In genomic region chr1:218299416-218299815, GRCh38 we compare ENCODE assay signal across 9 cellular contexts. TPM values are rescaled to one million over a fixed set of nuclear protein-coding genes. Genes with fewer than 3 reads are reported as not detected.
DNase-seq lines count a peak whose midpoint lies in the region; ATAC-seq and TF ChIP-seq lines count a peak whose summit lies in the region.
"Had no signal": no experiment of that assay in that cellular context is flagged by ENCODE, and none has a peak within 500 bp of the region (broad histone marks: within the 10 kb centered on the region; RNA-seq: fewer than 3 reads in every experiment).

No MANE protein-coding gene starts in this region.

- TF ChIP-seq POLR2A in uterus (IDR thresholded peaks at IDR 0.05) = no peak

- no peak overlapping the region for H3K27ac ChIP-seq in uterus
- H3K27ac ChIP-seq: neutrophil had no signal

- peak overlapping the region; percentile 0 for H3K4me3 Mint-ChIP-seq in glutamatergic neuron (ENCODE audit: unreplicated experiment)

- H3K27me3 ChIP-seq in uterus = no peaks in the 10 kb centered on the region
- H3K27me3 ChIP-seq: neutrophil had no signal

- no peak overlapping the region for H3K4me3 ChIP-seq in uterus

- peak; percentile 71 for DNase-seq in EL
- peak; percentile 18 for DNase-seq in RPMI8226
- DNase-seq in glutamatergic neuron = no peak
- no peak for DNase-seq in activated CD4-positive, alpha-beta T cell treated with anti-CD3 and anti-CD28 coated beads for 48 hours
- no peak for DNase-seq in uterus
- no peak for DNase-seq in ecto neural progenitor cell (ENCODE audit: low spot score)
- no peak for DNase-seq in GM19238 (ENCODE audit: insufficient read length, low spot score)

- H3K4me1 Mint-ChIP-seq in glutamatergic neuron (ENCODE audit: low read depth, unreplicated experiment) = peaks cover 27% of the 10 kb centered on the region

- H3K4me1 ChIP-seq in uterus = no peaks in the 10 kb centered on the region

- intact Hi-C loops in uterus (cut with DNase I; ENCODE audit: low total_unique reads) = no loop called here

- H3K27ac Mint-ChIP-seq in glutamatergic neuron (ENCODE audit: unreplicated experiment) = peak overlapping the region; percentile 39

- TF ChIP-seq CTCF in glutamatergic neuron (IDR thresholded peaks at IDR 0.05; ENCODE audit: partially characterized antibody, unreplicated experiment) (no peak), uterus (IDR thresholded peaks at IDR 0.05) (peak in 1 of 4 experiments; percentile 31)

- peak; percentile 50 for ATAC-seq in HG02870 (IDR thresholded peaks at IDR 0.05; ENCODE audit: unreplicated experiment)

- H3K36me3 Mint-ChIP-seq in glutamatergic neuron (ENCODE audit: unreplicated experiment) = no peaks in the 10 kb centered on the region

- no peaks in the 10 kb centered on the region for H3K9me3 Mint-ChIP-seq in glutamatergic neuron (ENCODE audit: unreplicated experiment)

- H3K36me3 ChIP-seq in uterus = no peaks in the 10 kb centered on the region
- H3K36me3 ChIP-seq: neutrophil had no signal

- no peaks in the 10 kb centered on the region for H3K9me3 ChIP-seq in uterus
- H3K9me3 ChIP-seq: neutrophil had no signal

- no peaks in the 10 kb centered on the region for H3K27me3 Mint-ChIP-seq in glutamatergic neuron (ENCODE audit: unreplicated experiment)

RNA-seq across cellular contexts. Expression of gene RRP15, which starts 14.3 kb away (rescaled TPM):
- total RNA-seq in glutamatergic neuron (ENCODE audit: unreplicated experiment) (18.0 TPM), uterus (10 to 100 TPM in 3 of 4 donors, 1 to 10 TPM in 1; 2.6 to 21.8 (median 12.9) TPM)

RNA-seq across cellular contexts. Expression of gene TGFB2, which starts 45.7 kb away (rescaled TPM):
- total RNA-seq in glutamatergic neuron (ENCODE audit: unreplicated experiment) (2.0 TPM), uterus (10 to 100 TPM in 3 of 4 donors, 1 to 10 TPM in 1; 4.9 to 43.2 (median 12.0) TPM)

Comparison
In these comparisons a context has a peak if more than half of its experiments do, and no peak if none do; other contexts are left out.
1. DNase-seq: peak in EL (single experiment) and RPMI8226 (single experiment); none in glutamatergic neuron (single experiment), activated CD4-positive, alpha-beta T cell treated with anti-CD3 and anti-CD28 coated beads for 48 hours (single experiment), uterus (0 of 2), ecto neural progenitor cell (single experiment) and GM19238 (single experiment).